9 cellular contexts compared by ENCODE assay signal in genomic region chr10:84256510-84257342, GRCh38. TPM values are rescaled to one million over a fixed set of nuclear protein-coding genes. Genes with fewer than 3 reads are reported as not detected.
DNase-seq lines count a peak whose midpoint lies in the region; ATAC-seq, FAIRE-seq and TF ChIP-seq lines count a peak whose summit lies in the region.
"Had no signal": no experiment of that assay in that cellular context is flagged by ENCODE, and none has a peak within 500 bp of the region (broad histone marks: within the 10 kb centered on the region; RNA-seq: fewer than 3 reads in every experiment).

No MANE protein-coding gene starts in this region.

- H3K4me2 ChIP-seq in PC-3 (ENCODE audit: low read length), result no peak overlapping the region

- DNase-seq in Right ventricle myocardium inferior (ENCODE audit: missing footprints), result no peak
- DNase-seq in cardiac septum (ENCODE audit: low spot score), result no peak
- no peak for DNase-seq in PC-3
- DNase-seq in astrocyte of the cerebellum (ENCODE audit: low read depth), result no peak
- DNase-seq in immature natural killer cell, result peak in 2 of 3 donors; percentile 7 to 11
- peak; percentile 49 for DNase-seq in stimulated activated CD4-positive, alpha-beta T cell treated with anti-CD3 and anti-CD28 coated beads, Interleukin-4, amount 100 ng/mL, for 1 hour
- DNase-seq in NCI-H2171 (lab: John Stamatoyannopoulos, UW), result no peak
- DNase-seq in GM12891 (ENCODE audit: insufficient read length, low spot score), result no peak

- H3K9me2 ChIP-seq in PC-3 (replicated peaks; ENCODE audit: low read length), result no peaks in the 10 kb centered on the region

- no peaks in the 10 kb centered on the region for H3K4me1 ChIP-seq in PC-3 (ENCODE audit: insufficient read depth, low read length)

- POLR2A ChIA-PET in PC-3 (lab: Charles Lee; ENCODE audit: unreplicated experiment), result no interaction called here

- intact Hi-C loops in Right ventricle myocardium inferior (cut with DNase I) (no loop called here), cardiac septum (cut with DNase I) (no loop called here), PC-3 (cut with micrococcal nuclease) (no loop called here)

- no peak overlapping the region for H3K27ac ChIP-seq in PC-3 (ENCODE audit: low read length)

- TF ChIP-seq CTCF in PC-3 (conservative IDR thresholded peaks at IDR 0.05; ENCODE audit: low read depth, low read length) (0 out of 2 replicates have a peak, but pooled peaks have one; percentile 10), astrocyte of the cerebellum (IDR thresholded peaks at IDR 0.05; ENCODE audit: low read depth, low read length, missing control alignments) (peak; percentile 54)

- TF ChIP-seq POLR2A in GM12891 (IDR thresholded peaks at IDR 0.05; ENCODE audit: low read depth, low read length), result no peak

- in situ Hi-C loops in astrocyte of the cerebellum (cut with HindIII; ENCODE audit: low sequenced_read_pairs), result loop anchor here (25.0 kb wide), 1 partner anchor 256 kb away; no protein-coding TSS in a partner anchor

- no peak for FAIRE-seq in GM12891 (lab: Jason Lieb, UNC)
- FAIRE-seq: G401.6 had no signal

- H3K4me3 Mint-ChIP-seq in immature natural killer cell, result peak overlapping the region in 1 of 5 donors; percentile 13

- BruUV-seq in PC-3 (replicated peaks; lab: Mats Ljungman, UMichigan), result no TSS peak

- no peaks in the 10 kb centered on the region for H3K9me3 ChIP-seq in PC-3 (ENCODE audit: low read length)

- H4K20me1 ChIP-seq in PC-3 (ENCODE audit: low read length), result no peaks in the 10 kb centered on the region

- H3K4me3 ChIP-seq in PC-3 (ENCODE audit: low read length) (no peak overlapping the region), astrocyte of the cerebellum (ENCODE audit: low read depth, low read length) (no peak overlapping the region)

- no peaks in the 10 kb centered on the region for H3K79me2 ChIP-seq in PC-3 (ENCODE audit: low read length)

- CTCF ChIA-PET in PC-3 (lab: Charles Lee), result no interaction called here

- H3K36me3 ChIP-seq in PC-3 (ENCODE audit: low read depth, low read length), result no peaks in the 10 kb centered on the region

- H3K4me1 Mint-ChIP-seq in immature natural killer cell, result peaks cover 2 to 7% of the 10 kb centered on the region in 2 donors

- H3K36me3 Mint-ChIP-seq in immature natural killer cell, result no peaks in the 10 kb centered on the region

- ATAC-seq in Right ventricle myocardium inferior (peak; percentile 77), PC-3 (no peak)

- no peak overlapping the region for H3K27ac Mint-ChIP-seq in immature natural killer cell

- H3K9ac ChIP-seq in PC-3 (ENCODE audit: low read length), result no peak overlapping the region

- H3K9me3 Mint-ChIP-seq in immature natural killer cell, result no peaks in the 10 kb centered on the region

- 0 out of 2 replicates have a peak, but pooled peaks cover 2% of the 10 kb centered on the region for H3K27me3 ChIP-seq in PC-3 (ENCODE audit: low read length)

- no peaks in the 10 kb centered on the region for H3F3A ChIP-seq in PC-3 (ENCODE audit: low read length, unreplicated experiment)

- peaks cover 2 to 9% (median 6%) of the 10 kb centered on the region in 3 donors for H3K27me3 Mint-ChIP-seq in immature natural killer cell (ENCODE audit: low read depth in 3 of 3)

- no peak overlapping the region for H2AFZ ChIP-seq in PC-3 (ENCODE audit: low read length)

TF ChIP-seq in GM12891, 5 proteins besides CTCF, POLR2A, EP300 and RAD21:
- TF ChIP-seq POLR2AphosphoS5 (IDR thresholded peaks at IDR 0.05; ENCODE audit: low read depth, low read length) (no peak), PAX5 (IDR thresholded peaks at IDR 0.05; ENCODE audit: insufficient read depth, low read length, severe bottlenecking) (no peak), SPI1 (IDR thresholded peaks at IDR 0.05; ENCODE audit: low read depth, low read length) (no peak), POU2F2 (IDR thresholded peaks at IDR 0.05; ENCODE audit: low read depth, low read length) (no peak), TAF1 (IDR thresholded peaks at IDR 0.05; ENCODE audit: low read depth, low read length) (no peak)

RNA-seq across cellular contexts. Expression of gene RGR, which starts 11.9 kb away (rescaled TPM):
- total RNA-seq in Right ventricle myocardium inferior (1.9 TPM), cardiac septum (not detected), PC-3 (2014; rRNA removed) (not detected in 2 replicates)
- polyA plus RNA-seq in immature natural killer cell, result not detected
- not detected for polyA plus RNA-seq in GM12891 (2012; ENCODE audit: low read depth, missing spikeins)

RNA-seq across cellular contexts. Expression of gene LRIT1, which starts 15.4 kb away (rescaled TPM):
- total RNA-seq in Right ventricle myocardium inferior, result not detected
- total RNA-seq in cardiac septum, result not detected
- total RNA-seq in PC-3 (2014; rRNA removed), result not detected in 2 replicates
- polyA plus RNA-seq in immature natural killer cell, result not detected
- polyA plus RNA-seq in GM12891 (2012; ENCODE audit: low read depth, missing spikeins), result not detected

RNA-seq across cellular contexts. Expression of gene LRIT2, which starts 31.4 kb away (rescaled TPM):
- total RNA-seq in Right ventricle myocardium inferior (not detected), cardiac septum (not detected), PC-3 (2014; rRNA removed) (not detected in 2 replicates)
- not detected for polyA plus RNA-seq in immature natural killer cell
- polyA plus RNA-seq in GM12891 (2012; ENCODE audit: low read depth, missing spikeins), result not detected

Comparison
In these comparisons a context has a peak if more than half of its experiments do, and no peak if none do; other contexts are left out.
1. DNase-seq: peak in immature natural killer cell (2 of 3) and stimulated activated CD4-positive, alpha-beta T cell treated with anti-CD3 and anti-CD28 coated beads, Interleukin-4, amount 100 ng/mL, for 1 hour (single experiment); none in Right ventricle myocardium inferior (single experiment), cardiac septum (single experiment), PC-3 (single experiment), astrocyte of the cerebellum (single experiment), NCI-H2171 (single experiment) and GM12891 (single experiment).